9 cellular contexts compared by ENCODE assay signal in genomic region chr3:40458473-40458872, GRCh38. TPM values are rescaled to one million over a fixed set of nuclear protein-coding genes. Genes with fewer than 3 reads are reported as not detected.
DNase-seq lines count a peak whose midpoint lies in the region; ATAC-seq, FAIRE-seq and TF ChIP-seq lines count a peak whose summit lies in the region.
"Had no signal": no experiment of that assay in that cellular context is flagged by ENCODE, and none has a peak within 500 bp of the region (broad histone marks: within the 10 kb centered on the region; RNA-seq: fewer than 3 reads in every experiment).

No MANE protein-coding gene starts in this region.

- intact Hi-C loops in PC-3 (cut with micrococcal nuclease) (loop anchor here (5.0 kb wide), 1 partner anchor 1504 kb away; the partner anchor contains the start of gene ULK4), pancreas (cut with DNase I) (no loop called here)

- H2AFZ ChIP-seq in PC-3 (ENCODE audit: low read length), result no peak overlapping the region

- WGBS in pancreas, 2 donors, result 84 to 88% methylated on average over 4 of the region's 4 CpGs

- peak overlapping the region; percentile 99 for H3K9ac ChIP-seq in PC-3 (ENCODE audit: low read length)

- H3K4me1 ChIP-seq in DOHH2 (ENCODE audit: control insufficient read depth, low read length) (peaks cover 30% of the 10 kb centered on the region), PC-3 (ENCODE audit: insufficient read depth, low read length) (peaks cover 40% of the 10 kb centered on the region), pancreas (peaks cover 10 to 15% (median 13%) of the 10 kb centered on the region in 3 donors)

- H3K4me3 ChIP-seq in DOHH2 (ENCODE audit: low read length) (peak overlapping the region; percentile 93), PC-3 (ENCODE audit: low read length) (peak overlapping the region; percentile 82), pancreas (peak overlapping the region in 3 of 4 donors; percentile 66 to 96 (median 66))

- no peak for ATAC-seq in PC-3
- ATAC-seq in pancreas, result no peak

- no peak for TF ChIP-seq CTCF in DOHH2 (IDR thresholded peaks at IDR 0.05; ENCODE audit: low read depth, low read length, poor library complexity, severe bottlenecking)
- no peak for TF ChIP-seq CTCF in PC-3 (conservative IDR thresholded peaks at IDR 0.05; ENCODE audit: low read depth, low read length)
- TF ChIP-seq CTCF in endothelial cell (IDR thresholded peaks at IDR 0.05; ENCODE audit: unreplicated experiment), result no peak
- TF ChIP-seq CTCF in pancreas (IDR thresholded peaks at IDR 0.05), result no peak

- peaks cover 36% of the 10 kb centered on the region for H3F3A ChIP-seq in DOHH2 (ENCODE audit: control insufficient read depth, insufficient read depth)
- peaks cover 15% of the 10 kb centered on the region for H3F3A ChIP-seq in PC-3 (ENCODE audit: low read length, unreplicated experiment)

- no TSS peak for BruUV-seq in PC-3 (replicated peaks; lab: Mats Ljungman, UMichigan)

- H3K27me3 Mint-ChIP-seq in endothelial cell (ENCODE audit: unreplicated experiment), result no peaks in the 10 kb centered on the region

- H3K27me3 ChIP-seq in DOHH2 (ENCODE audit: control insufficient read depth, low read length) (no peaks in the 10 kb centered on the region), PC-3 (ENCODE audit: low read length) (no peaks in the 10 kb centered on the region), pancreas (no peaks in the 10 kb centered on the region)

- peak overlapping the region; percentile 96 for H3K4me3 Mint-ChIP-seq in endothelial cell (ENCODE audit: unreplicated experiment)

- H3K4me2 ChIP-seq in DOHH2 (ENCODE audit: low read length) (peak overlapping the region; percentile 89), PC-3 (ENCODE audit: low read length) (peak overlapping the region; percentile 89)

- no peaks in the 10 kb centered on the region for H3K9me3 Mint-ChIP-seq in endothelial cell (ENCODE audit: unreplicated experiment)

- POLR2A ChIA-PET in PC-3 (lab: Charles Lee; ENCODE audit: unreplicated experiment), result no interaction called here

- H3K79me2 ChIP-seq in DOHH2 (ENCODE audit: control insufficient read depth, low read length) (peaks cover 58% of the 10 kb centered on the region), PC-3 (ENCODE audit: low read length) (peaks cover 48% of the 10 kb centered on the region)

- no peak for FAIRE-seq in pancreas (lab: Jason Lieb, UNC)
- FAIRE-seq: endometrium had no signal

- H4K20me1 ChIP-seq in DOHH2 (ENCODE audit: control insufficient read depth, insufficient read depth, low read depth, low read length) (peaks cover 28% of the 10 kb centered on the region), PC-3 (ENCODE audit: low read length) (peaks cover 41% of the 10 kb centered on the region)

- H3K36me3 Mint-ChIP-seq in endothelial cell (ENCODE audit: low read depth, unreplicated experiment), result peaks cover 31% of the 10 kb centered on the region

- DNase-seq in PC-3, result no peak
- DNase-seq in endothelial cell (ENCODE audit: low spot score), result no peak
- DNase-seq in pancreas, result no peak
- DNase-seq in DMS153 (lab: John Stamatoyannopoulos, UW), result no peak
- DNase-seq in ureter (ENCODE audit: low spot score), result no peak
- no peak for DNase-seq in stimulated activated CD4-positive, alpha-beta T cell treated with anti-CD3 and anti-CD28 coated beads, Interleukin-1b, Interleukin-23, amount 100 ng/mL, for 48 hours
- DNase-seq in effector CD4-positive, alpha-beta T cell, result no peak

- H3K9me3 ChIP-seq in DOHH2 (ENCODE audit: control insufficient read depth, insufficient read depth, low read length) (no peaks in the 10 kb centered on the region), PC-3 (ENCODE audit: low read length) (no peaks in the 10 kb centered on the region), pancreas (no peaks in the 10 kb centered on the region)

- CTCF ChIA-PET in PC-3 (lab: Charles Lee), result no interaction called here

- no peak overlapping the region for H3K27ac Mint-ChIP-seq in endothelial cell (ENCODE audit: unreplicated experiment)

- peaks cover 21% of the 10 kb centered on the region for H3K4me1 Mint-ChIP-seq in endothelial cell (ENCODE audit: unreplicated experiment)

- H3K36me3 ChIP-seq in DOHH2 (ENCODE audit: control insufficient read depth, low read length) (peaks cover 63% of the 10 kb centered on the region), PC-3 (ENCODE audit: low read depth, low read length) (peaks cover 54% of the 10 kb centered on the region), pancreas (peaks cover 3 to 54% (median 27%) of the 10 kb centered on the region in 3 donors)

- H3K9me2 ChIP-seq in DOHH2 (replicated peaks; ENCODE audit: control insufficient read depth, low read length), result no peaks in the 10 kb centered on the region
- H3K9me2 ChIP-seq in PC-3 (replicated peaks; ENCODE audit: low read length), result no peaks in the 10 kb centered on the region

- H3K27ac ChIP-seq in DOHH2 (ENCODE audit: low read depth, low read length) (peak overlapping the region; percentile 49; the same call in 1 of the 2 replicates), PC-3 (ENCODE audit: low read length) (no peak overlapping the region), pancreas (no peak overlapping the region)

RNA-seq across cellular contexts. Expression of gene RPL14, which starts 1.3 kb away (rescaled TPM):
- 543 and 624 TPM in 2 replicates for total RNA-seq in PC-3 (2014; rRNA removed)
- total RNA-seq in endothelial cell (ENCODE audit: unreplicated experiment), result 2,049 TPM
- total RNA-seq in pancreas, result 1,000 to 10,000 TPM; 1,118 to 1,907 (median 1,508) TPM
- 1,000 to 10,000 TPM in 1 of 2 donors, 100 to 1,000 TPM in 1; 810 to 1,638 TPM for polyA plus RNA-seq in pancreas
- 2,169 TPM for total RNA-seq in ureter

RNA-seq across cellular contexts. Expression of gene ZNF619, which starts 18.4 kb away (rescaled TPM):
- 3.5 and 6.0 TPM in 2 replicates for total RNA-seq in PC-3 (2014; rRNA removed)
- 8.0 TPM for total RNA-seq in endothelial cell (ENCODE audit: unreplicated experiment)
- 1 to 10 TPM; 2.9 to 7.1 (median 4.0) TPM for total RNA-seq in pancreas
- 1 to 10 TPM in 1 of 2 donors, under 1 TPM in 1; 0.76 to 1.3 TPM for polyA plus RNA-seq in pancreas
- 10.6 TPM for total RNA-seq in ureter

RNA-seq across cellular contexts. Expression of gene ZNF620, which starts 47.4 kb away (rescaled TPM):
- total RNA-seq in PC-3 (2014; rRNA removed) (1.8 and 2.5 TPM in 2 replicates), endothelial cell (ENCODE audit: unreplicated experiment) (8.3 TPM), pancreas (1 to 10 TPM; 1.9 to 5.0 (median 3.2) TPM), ureter (5.4 TPM)
- 1 to 10 TPM; 2.5 to 3.1 TPM for polyA plus RNA-seq in pancreas
